In genomic region chr20:61719691-61720347, GRCh38 we compare ENCODE assay signal across 12 cellular contexts.
A peak's percentile ranks its signal among the peaks of the same experiment; 100 is the strongest.
DNase-seq lines count a peak whose midpoint lies in the region; ATAC-seq, FAIRE-seq and TF ChIP-seq lines count a peak whose summit lies in the region.
"Had no signal": no experiment of that assay in that cellular context is flagged by ENCODE, and none has a peak within 500 bp of the region (broad histone marks: within the 10 kb centered on the region; RNA-seq: fewer than 3 reads in every experiment).

No MANE protein-coding gene starts in this region.

- H4K5ac ChIP-seq in H9 (ENCODE audit: insufficient read length, low read depth, low read length) (no peak overlapping the region), H1 (ENCODE audit: insufficient read length, low read depth, low read length) (no peak overlapping the region)

- no peak for TF ChIP-seq RAD21 in H1 (IDR thresholded peaks at IDR 0.05 in 1 of 2, conservative IDR thresholded peaks at IDR 0.05 in 1 of 2; ENCODE audit: low read depth in 2 of 2, low read length in 2 of 2)

- H3K27ac Mint-ChIP-seq in H9, result peak overlapping the region in 1 of 3 experiments; percentile 67; a peak in 2 of 7 replicates
- H3K27ac Mint-ChIP-seq in type B pancreatic cell, result no peak overlapping the region

- H3K27me3 ChIP-seq in H9 (ENCODE audit: insufficient read depth, low read length), result no peaks in the 10 kb centered on the region; the same call in 1 of the 2 replicates
- no peaks in the 10 kb centered on the region; a peak in 2 of 7 replicates for H3K27me3 ChIP-seq in H1 (replicated peaks in 1 of 4; ENCODE audit: control insufficient read depth in 3 of 4, extremely low read depth in 1 of 4, insufficient read depth in 3 of 4, low read length in 3 of 4)
- H3K27me3 ChIP-seq: dorsolateral prefrontal cortex had no signal

- H4K8ac ChIP-seq in H9 (replicated peaks; ENCODE audit: insufficient read length, low read depth, low read length), result no peak overlapping the region
- no peak overlapping the region for H4K8ac ChIP-seq in H1 (ENCODE audit: extremely low read depth, insufficient read depth, low read length)

- H3K4ac ChIP-seq in H9 (ENCODE audit: low read depth, low read length) (no peak overlapping the region), H1 (replicated peaks; ENCODE audit: insufficient read length, low read depth, low read length) (no peak overlapping the region)

- H3K18ac ChIP-seq in H9 (ENCODE audit: insufficient read length, low read depth, low read length), result no peak overlapping the region
- H3K18ac ChIP-seq in H1 (ENCODE audit: extremely low read depth, low read length), result peak overlapping the region; percentile 63

- H3K14ac ChIP-seq in H9 (ENCODE audit: insufficient read depth, low read length), result peak overlapping the region; percentile 45
- peak overlapping the region; percentile 51 for H3K14ac ChIP-seq in H1 (ENCODE audit: insufficient read length)

- H3K79me2 ChIP-seq in H9 (ENCODE audit: insufficient read depth, low read length) (no peaks in the 10 kb centered on the region), H1 (ENCODE audit: control insufficient read depth in 1 of 2, insufficient read depth in 2 of 2, low read length in 2 of 2) (no peaks in the 10 kb centered on the region)

- no peaks in the 10 kb centered on the region; the same call in 1 of the 2 replicates for H3K4me1 ChIP-seq in H9 (ENCODE audit: insufficient read depth, low read length)
- H3K4me1 ChIP-seq in H1 (replicated peaks in 1 of 4; ENCODE audit: control insufficient read depth in 3 of 4, insufficient read depth in 4 of 4, low read length in 3 of 4), result peaks cover 8 to 19% (median 13%) of the 10 kb centered on the region in 4 experiments

- H3K9me3 Mint-ChIP-seq in H9, result peaks cover 13% of the 10 kb centered on the region in 2 experiments; a peak in 4 of 5 replicates
- H3K9me3 Mint-ChIP-seq in type B pancreatic cell, result no peaks in the 10 kb centered on the region

- H3K9ac ChIP-seq in H9 (ENCODE audit: extremely low read depth, insufficient read length, low read length), result no peak overlapping the region
- no peak overlapping the region for H3K9ac ChIP-seq in H1 (replicated peaks in 1 of 4; ENCODE audit: extremely low read depth in 1 of 4, low read depth in 3 of 4, low read length in 3 of 4)

- no peak overlapping the region for H2BK120ac ChIP-seq in H9 (ENCODE audit: low read depth, low read length, poor library complexity, severe bottlenecking)
- H2BK120ac ChIP-seq in H1 (replicated peaks; ENCODE audit: low read depth, low read length), result no peak overlapping the region

- H2AFZ ChIP-seq in H9 (ENCODE audit: low read length) (no peak overlapping the region), H1 (ENCODE audit: low read length) (no peak overlapping the region)

- peaks cover 0 to 5% (median 0%) of the 10 kb centered on the region in 3 experiments; a peak in 1 of 7 replicates for H3K36me3 Mint-ChIP-seq in H9 (ENCODE audit: insufficient read depth in 1 of 3, low read depth in 3 of 3)
- H3K36me3 Mint-ChIP-seq in type B pancreatic cell, result no peaks in the 10 kb centered on the region

- peaks cover 22 to 34% of the 10 kb centered on the region in 2 experiments for H3K4me1 Mint-ChIP-seq in H9
- H3K4me1 Mint-ChIP-seq in type B pancreatic cell (ENCODE audit: unreplicated experiment), result peaks cover 6% of the 10 kb centered on the region

- DNase-seq in H9 (no peak), H1 (ENCODE audit: low read depth in 1 of 2, low spot score in 2 of 2) (no peak), NCI-H1092 treated with DMSO at 0.1 percent for 48 hours (lab: John Stamatoyannopoulos, UW) (no peak), type B pancreatic cell (ENCODE audit: extremely low spot score, unreplicated experiment) (no peak), DMS79 treated with DMSO at 0.1 percent for 48 hours (lab: John Stamatoyannopoulos, UW) (no peak)
- DNase-seq in activated CD8-positive, alpha-beta memory T cell treated with anti-CD3 and anti-CD28 coated beads for 48 hours (ENCODE audit: low read depth in 2 of 3, low spot score in 2 of 3), result peak in 2 of 3 experiments; percentile 2 to 6
- DNase-seq in stimulated activated CD4-positive, alpha-beta T cell treated with anti-CD3 and anti-CD28 coated beads, Interleukin-4, amount 100 ng/mL, for 1 hour, result peak; percentile 30
- DNase-seq: Calu3, dorsolateral prefrontal cortex, kidney glomerular epithelial cell, NCI-H2081 had no signal

- H3K4me3 Mint-ChIP-seq in H9, result peak overlapping the region in 1 of 2 experiments; percentile 7; a peak in 2 of 5 replicates
- H3K4me3 Mint-ChIP-seq in type B pancreatic cell, result no peak overlapping the region

- TF ChIP-seq POLR2A in H1 (IDR thresholded peaks at IDR 0.05; ENCODE audit: control extremely low read depth in 1 of 2, low read depth in 2 of 2, low read length in 2 of 2), result no peak

- no peak overlapping the region for H3K56ac ChIP-seq in H9 (ENCODE audit: insufficient read length, low read depth, low read length)
- H3K56ac ChIP-seq in H1 (replicated peaks; ENCODE audit: insufficient read length, low read depth, low read length), result no peak overlapping the region

- H2AK5ac ChIP-seq in H9 (ENCODE audit: insufficient read length, low read length) (no peak overlapping the region), H1 (ENCODE audit: low read depth, low read length) (no peak overlapping the region)

- no peak for TF ChIP-seq EP300 in H1 (IDR thresholded peaks at IDR 0.05; ENCODE audit: borderline replicate concordance in 1 of 2, low read depth in 2 of 2, low read length in 2 of 2)

- H3K36me3 ChIP-seq in H1 (ENCODE audit: control insufficient read depth in 2 of 4, insufficient read depth in 4 of 4, low read length in 3 of 4), result no peaks in the 10 kb centered on the region

- H3K23ac ChIP-seq in H9 (ENCODE audit: insufficient read length, low read depth, low read length), result no peak overlapping the region
- H3K23ac ChIP-seq in H1 (ENCODE audit: insufficient read length), result no peak overlapping the region

- no peaks in the 10 kb centered on the region for H3K9me3 ChIP-seq in H9 (ENCODE audit: control insufficient read depth, low read depth, low read length)
- peaks cover 18 to 21% of the 10 kb centered on the region in 2 experiments for H3K9me3 ChIP-seq in H1 (ENCODE audit: insufficient read depth in 2 of 2, low read depth in 1 of 2, low read length in 1 of 2)

- TF ChIP-seq CTCF in H9 (conservative IDR thresholded peaks at IDR 0.05) (no peak), H1 (IDR thresholded peaks at IDR 0.05; ENCODE audit: control extremely low read depth in 1 of 3, insufficient read depth in 1 of 3, low read depth in 1 of 3, low read length in 3 of 3) (no peak), type B pancreatic cell (conservative IDR thresholded peaks at IDR 0.05) (no peak)

- CTCF ChIA-PET in H1 (lab: Charles Lee; ENCODE audit: partially characterized antibody), result interaction anchor here (0.8 kb wide), 1 partner anchor 14 kb away, joined by 3 read pairs; no protein-coding TSS in a partner anchor

- peaks cover 50% of the 10 kb centered on the region for H3K27me3 Mint-ChIP-seq in H9 (ENCODE audit: low read depth)
- H3K27me3 Mint-ChIP-seq in type B pancreatic cell, result peaks cover 17% of the 10 kb centered on the region

- H4K91ac ChIP-seq in H9 (ENCODE audit: insufficient read length, low read depth, low read length) (no peak overlapping the region), H1 (replicated peaks; ENCODE audit: insufficient read length, low read length) (no peak overlapping the region)

- no peak overlapping the region for H3T11ph ChIP-seq in H9 (ENCODE audit: low read length)

- no peak for ATAC-seq in GM21786 (IDR thresholded peaks at IDR 0.05; ENCODE audit: unreplicated experiment)

- H3K4me2 ChIP-seq in H9 (ENCODE audit: insufficient read depth, insufficient read length, low read length) (no peak overlapping the region), H1 (ENCODE audit: insufficient read depth in 1 of 2, low read depth in 2 of 2, low read length in 2 of 2) (peak overlapping the region; percentile 44 to 55)

- POLR2A ChIA-PET in H1 (lab: Charles Lee; ENCODE audit: partially characterized antibody), result interaction anchor here (1.1 kb wide), 1 partner anchor 9 kb away, joined by 3 read pairs; no protein-coding TSS in a partner anchor

- H2BK5ac ChIP-seq in H9 (ENCODE audit: insufficient read length, low read length), result no peak overlapping the region
- no peak overlapping the region for H2BK5ac ChIP-seq in H1 (ENCODE audit: low read depth, low read length)

- H3K27ac ChIP-seq in H9 (ENCODE audit: insufficient read length, low read depth, low read length), result no peak overlapping the region
- H3K27ac ChIP-seq in H1 (ENCODE audit: low read depth, low read length), result no peak overlapping the region
- H3K27ac ChIP-seq: dorsolateral prefrontal cortex had no signal

- H3K4me3 ChIP-seq in H1 (ENCODE audit: extremely low read depth in 1 of 4, insufficient read depth in 2 of 4, low read depth in 3 of 4, low read length in 4 of 4), result peak overlapping the region in 1 of 4 experiments; percentile 27; a peak in 1 of 8 replicates
- H3K4me3 ChIP-seq: dorsolateral prefrontal cortex had no signal

- H2BK15ac ChIP-seq in H9 (ENCODE audit: low read depth, low read length) (no peak overlapping the region), H1 (ENCODE audit: low read length) (no peak overlapping the region)

- FAIRE-seq in H1 (lab: Jason Lieb, UNC), result no peak

- WGBS in H9 (ENCODE audit: extremely low coverage, insufficient read length, low lambda C conversion rate), result no CpG with 5 or more reads among the region's 25 CpGs
- WGBS in H1 (ENCODE audit: extremely low coverage in 1 of 2, insufficient coverage in 1 of 2, insufficient read length in 1 of 2, insufficient replicate concordance in 2 of 2, low coverage in 1 of 2, low lambda C conversion rate in 2 of 2, missing lambda C conversion rate in 1 of 2), 2 experiments, result 60% methylated on average over 24 of the region's 25 CpGs; no CpG with 5 or more reads in 1 of the 2 experiments

- H2BK12ac ChIP-seq in H9 (ENCODE audit: insufficient read length, low read depth, low read length), result no peak overlapping the region
- H2BK12ac ChIP-seq in H1 (ENCODE audit: low read depth, low read length), result peak overlapping the region; percentile 68

- no peaks in the 10 kb centered on the region for H3K23me2 ChIP-seq in H9 (ENCODE audit: insufficient read length, low read depth, low read length, poor library complexity, severe bottlenecking)
- H3K23me2 ChIP-seq in H1 (ENCODE audit: low read depth, low read length), result no peaks in the 10 kb centered on the region

- H3K79me1 ChIP-seq in H9 (ENCODE audit: insufficient read depth, low read depth, low read length, poor library complexity, severe bottlenecking) (no peaks in the 10 kb centered on the region), H1 (ENCODE audit: low read depth, low read length) (no peaks in the 10 kb centered on the region; the same call in 1 of the 2 replicates)

- H4K20me1 ChIP-seq in H9 (ENCODE audit: control insufficient read depth, insufficient read depth, insufficient read length), result no peaks in the 10 kb centered on the region
- no peaks in the 10 kb centered on the region for H4K20me1 ChIP-seq in H1 (replicated peaks in 1 of 2; ENCODE audit: control insufficient read depth in 1 of 2, insufficient read depth in 2 of 2, low read length in 2 of 2)

- H2BK20ac ChIP-seq in H9 (ENCODE audit: low read depth, low read length, poor library complexity, severe bottlenecking) (no peak overlapping the region), H1 (ENCODE audit: low read length) (no peak overlapping the region; the same call in 1 of the 2 replicates)

Comparison
In these comparisons a context has a peak if more than half of its experiments do, and no peak if none do; other contexts are left out.
1. DNase-seq: peak in activated CD8-positive, alpha-beta memory T cell treated with anti-CD3 and anti-CD28 coated beads for 48 hours (2 of 3) and stimulated activated CD4-positive, alpha-beta T cell treated with anti-CD3 and anti-CD28 coated beads, Interleukin-4, amount 100 ng/mL, for 1 hour (single experiment); none in H9 (single experiment), H1 (0 of 2), NCI-H1092 treated with DMSO at 0.1 percent for 48 hours (single experiment), type B pancreatic cell (single experiment) and DMS79 treated with DMSO at 0.1 percent for 48 hours (single experiment).